ENCODE assay signal across 25 cellular contexts in genomic region chr12:32544893-32545292, GRCh38.
A peak's percentile ranks its signal among the peaks of the same experiment; 100 is the strongest.
DNase-seq lines count a peak whose midpoint lies in the region; ATAC-seq and TF ChIP-seq lines count a peak whose summit lies in the region.
"Had no signal": no experiment of that assay in that cellular context is flagged by ENCODE, and none has a peak within 500 bp of the region (broad histone marks: within the 10 kb centered on the region; RNA-seq: fewer than 3 reads in every experiment).

No MANE protein-coding gene starts in this region.

- intact Hi-C loops in upper lobe of right lung (cut with DNase I), result no loop called here
- intact Hi-C loops in right cardiac atrium (cut with DNase I), result no loop called here

- 0 out of 2 replicates have a peak overlapping the region, but pooled peaks have one; percentile 61 for H2AFZ ChIP-seq in OCI-LY1 (ENCODE audit: low read length)
- H2AFZ ChIP-seq: GM23248, PC-9 had no signal

- 79% methylated on average over 2 of the region's 2 CpGs for WGBS in right cardiac atrium

- H3K9me3 Mint-ChIP-seq in glutamatergic neuron (ENCODE audit: unreplicated experiment), result peaks cover 4% of the 10 kb centered on the region
- H3K9me3 Mint-ChIP-seq: CD4-positive, alpha-beta T cell had no signal

- H3K27ac ChIP-seq in DOHH2 (ENCODE audit: low read depth, low read length), result peak overlapping the region; percentile 31
- peak overlapping the region; percentile 88 for H3K27ac ChIP-seq in OCI-LY1 (ENCODE audit: low read depth, low read length, poor library complexity, severe bottlenecking)
- peak overlapping the region; percentile 0 for H3K27ac ChIP-seq in upper lobe of right lung
- no peak overlapping the region for H3K27ac ChIP-seq in right cardiac atrium (ENCODE audit: low read length)
- H3K27ac ChIP-seq: A549, GM23248, PC-9, RWPE1 had no signal

- peak overlapping the region; percentile 8 for H3K27ac Mint-ChIP-seq in glutamatergic neuron (ENCODE audit: unreplicated experiment)
- H3K27ac Mint-ChIP-seq: CD4-positive, alpha-beta T cell had no signal

- no peaks in the 10 kb centered on the region for H3K36me3 Mint-ChIP-seq in glutamatergic neuron (ENCODE audit: unreplicated experiment)

- ATAC-seq in upper lobe of right lung, result no peak
- no peak for ATAC-seq in GM21619 (IDR thresholded peaks at IDR 0.05; ENCODE audit: unreplicated experiment)
- ATAC-seq in right cardiac atrium, result no peak
- ATAC-seq: SK-N-SH treated with all-trans-retinoic acid at 6 μM for 48 hours had no signal

- H3K9me2 ChIP-seq in DOHH2 (replicated peaks; ENCODE audit: control insufficient read depth, low read length) (no peaks in the 10 kb centered on the region), OCI-LY1 (ENCODE audit: low read depth, low read length) (no peaks in the 10 kb centered on the region)

- H3K9me3 ChIP-seq in DOHH2 (ENCODE audit: control insufficient read depth, insufficient read depth, low read length), result no peaks in the 10 kb centered on the region
- H3K9me3 ChIP-seq in OCI-LY1 (ENCODE audit: low read length), result no peaks in the 10 kb centered on the region
- H3K9me3 ChIP-seq in upper lobe of right lung, result no peaks in the 10 kb centered on the region
- no peaks in the 10 kb centered on the region for H3K9me3 ChIP-seq in right cardiac atrium (ENCODE audit: control insufficient read depth, low read length)
- H3K9me3 ChIP-seq: A549, BE2C, HAP-1 had no signal

- peaks cover 37% of the 10 kb centered on the region for H3K4me1 Mint-ChIP-seq in glutamatergic neuron (ENCODE audit: low read depth, unreplicated experiment)

- H3K27me3 Mint-ChIP-seq in glutamatergic neuron (ENCODE audit: unreplicated experiment), result peaks cover 3% of the 10 kb centered on the region
- H3K27me3 Mint-ChIP-seq: CD4-positive, alpha-beta T cell had no signal

- H3F3A ChIP-seq in DOHH2 (ENCODE audit: control insufficient read depth, insufficient read depth) (0 out of 2 replicates have a peak, but pooled peaks cover 2% of the 10 kb centered on the region), OCI-LY1 (ENCODE audit: insufficient read depth, low read length) (no peaks in the 10 kb centered on the region)

- H3K27me3 ChIP-seq in DOHH2 (ENCODE audit: control insufficient read depth, low read length), result no peaks in the 10 kb centered on the region
- no peaks in the 10 kb centered on the region for H3K27me3 ChIP-seq in OCI-LY1 (ENCODE audit: insufficient read depth, low read length)
- no peaks in the 10 kb centered on the region for H3K27me3 ChIP-seq in upper lobe of right lung
- no peaks in the 10 kb centered on the region for H3K27me3 ChIP-seq in right cardiac atrium (ENCODE audit: control insufficient read depth, insufficient read depth)
- H3K27me3 ChIP-seq: BE2C had no signal

- H3K4me2 ChIP-seq in DOHH2 (ENCODE audit: low read length) (peak overlapping the region; percentile 61), OCI-LY1 (ENCODE audit: low read length) (peak overlapping the region; percentile 41)
- H3K4me2 ChIP-seq: A549, PC-9 had no signal

- H4K20me1 ChIP-seq in DOHH2 (ENCODE audit: control insufficient read depth, insufficient read depth, low read depth, low read length) (no peaks in the 10 kb centered on the region), OCI-LY1 (ENCODE audit: insufficient read depth, low read length) (no peaks in the 10 kb centered on the region)

- H3K36me3 ChIP-seq in DOHH2 (ENCODE audit: control insufficient read depth, low read length), result peaks cover 12% of the 10 kb centered on the region
- H3K36me3 ChIP-seq in OCI-LY1 (ENCODE audit: insufficient read depth, low read length), result no peaks in the 10 kb centered on the region
- no peaks in the 10 kb centered on the region for H3K36me3 ChIP-seq in upper lobe of right lung
- H3K36me3 ChIP-seq: BE2C, HAP-1 had no signal

- no peak for TF ChIP-seq CTCF in DOHH2 (IDR thresholded peaks at IDR 0.05; ENCODE audit: low read depth, low read length, poor library complexity, severe bottlenecking)
- TF ChIP-seq CTCF in OCI-LY1 (IDR thresholded peaks at IDR 0.05; ENCODE audit: low read length), result no peak
- no peak for TF ChIP-seq CTCF in glutamatergic neuron (IDR thresholded peaks at IDR 0.05; ENCODE audit: partially characterized antibody, unreplicated experiment)
- no peak for TF ChIP-seq CTCF in upper lobe of right lung (IDR thresholded peaks at IDR 0.05)

- H3K79me2 ChIP-seq in DOHH2 (ENCODE audit: control insufficient read depth, low read length), result peaks cover 87% of the 10 kb centered on the region
- peaks cover 22% of the 10 kb centered on the region for H3K79me2 ChIP-seq in OCI-LY1 (ENCODE audit: insufficient read depth, low read length)

- H3K9ac ChIP-seq in OCI-LY1 (ENCODE audit: low read length), result peak overlapping the region; percentile 44; the same call in 1 of the 2 replicates
- H3K9ac ChIP-seq: GM23248 had no signal

- DNase-seq in glutamatergic neuron (no peak), upper lobe of right lung (no peak), SW 1271 (lab: John Stamatoyannopoulos, UW) (no peak), right cardiac atrium (no peak)
- DNase-seq: BE2C; CD4-positive, alpha-beta T cell; COR-L47; DMS79; GM23248; KBM-7; NCI-H1092; NCI-H1436; NCI-H187 treated with DMSO at 0.1 percent for 48 hours; NCI-H2107; NCI-H446 treated with DMSO at 0.1 percent for 48 hours; NCI-H526 treated with DMSO at 0.1 percent for 48 hours; PC-9; SHP77 treated with DMSO at 0.1 percent for 48 hours had no signal

- no peak overlapping the region for H3K4me3 Mint-ChIP-seq in glutamatergic neuron (ENCODE audit: unreplicated experiment)
- H3K4me3 Mint-ChIP-seq: CD4-positive, alpha-beta T cell had no signal

- H3K4me1 ChIP-seq in DOHH2 (ENCODE audit: control insufficient read depth, low read length) (peaks cover 82% of the 10 kb centered on the region), OCI-LY1 (ENCODE audit: insufficient read depth, low read length, severe bottlenecking) (peaks cover 90% of the 10 kb centered on the region), upper lobe of right lung (peaks cover 71% of the 10 kb centered on the region), right cardiac atrium (ENCODE audit: control insufficient read depth, insufficient read depth, low read length) (peaks cover 15% of the 10 kb centered on the region)
- H3K4me1 ChIP-seq: BE2C had no signal

- peak overlapping the region; percentile 41 for H3K4me3 ChIP-seq in DOHH2 (ENCODE audit: low read length)
- peak overlapping the region; percentile 1 for H3K4me3 ChIP-seq in OCI-LY1 (ENCODE audit: low read depth, low read length, poor library complexity, severe bottlenecking)
- no peak overlapping the region for H3K4me3 ChIP-seq in upper lobe of right lung
- H3K4me3 ChIP-seq in right cardiac atrium (ENCODE audit: low read length), result no peak overlapping the region
- H3K4me3 ChIP-seq: A549, GM23248, HAP-1, PC-9 had no signal

Comparison
In these comparisons a context has a peak if more than half of its experiments do, and no peak if none do; other contexts are left out.
1. H3K4me3 ChIP-seq: peak in DOHH2 (single experiment) and OCI-LY1 (single experiment); none in upper lobe of right lung (single experiment) and right cardiac atrium (single experiment).